In genomic region chr11:125326126-125326525, GRCh38 we compare ENCODE assay signal across 21 cellular contexts.
DNase-seq lines count a peak whose midpoint lies in the region; ATAC-seq lines count a peak whose summit lies in the region.
"Had no signal": no experiment of that assay in that cellular context is flagged by ENCODE, and none has a peak within 500 bp of the region (broad histone marks: within the 10 kb centered on the region; RNA-seq: fewer than 3 reads in every experiment).

No MANE protein-coding gene starts in this region.

- no peak for ATAC-seq in left cardiac atrium
- ATAC-seq: GM12878 had no signal

- DNase-seq in cardiac septum (ENCODE audit: low spot score) (peak; percentile 47), left cardiac atrium (no peak), mesenteric fat pad (ENCODE audit: low spot score) (peak; percentile 76), SW480 (ENCODE audit: low spot score) (no peak), NCI-H345 treated with DMSO at 0.1 percent for 48 hours (lab: John Stamatoyannopoulos, UW; ENCODE audit: unreplicated experiment) (no peak)
- DNase-seq: 8988T; ACHN; BE2C; C1 segment of cervical spinal cord; CD4-positive, alpha-beta memory T cell; CD4-positive, CD25-positive, alpha-beta regulatory T cell; CD8-positive, alpha-beta memory T cell; COR-L47; DMS 273 treated with DMSO at 0.1 percent for 48 hours; DMS153; DMS53; DMS79; DND-41; EL; GDM1 had no signal

- intact Hi-C loops in cardiac septum (cut with DNase I) = no loop called here
- intact Hi-C loops in left cardiac atrium (cut with DNase I) = no loop called here

Comparison
In these comparisons a context has a peak if more than half of its experiments do, and no peak if none do; other contexts are left out.
1. DNase-seq: peak in cardiac septum (single experiment) and mesenteric fat pad (single experiment); none in left cardiac atrium (single experiment), SW480 (single experiment) and NCI-H345 treated with DMSO at 0.1 percent for 48 hours (single experiment).